8 cellular contexts compared by ENCODE assay signal in the genomic region with DNA sequence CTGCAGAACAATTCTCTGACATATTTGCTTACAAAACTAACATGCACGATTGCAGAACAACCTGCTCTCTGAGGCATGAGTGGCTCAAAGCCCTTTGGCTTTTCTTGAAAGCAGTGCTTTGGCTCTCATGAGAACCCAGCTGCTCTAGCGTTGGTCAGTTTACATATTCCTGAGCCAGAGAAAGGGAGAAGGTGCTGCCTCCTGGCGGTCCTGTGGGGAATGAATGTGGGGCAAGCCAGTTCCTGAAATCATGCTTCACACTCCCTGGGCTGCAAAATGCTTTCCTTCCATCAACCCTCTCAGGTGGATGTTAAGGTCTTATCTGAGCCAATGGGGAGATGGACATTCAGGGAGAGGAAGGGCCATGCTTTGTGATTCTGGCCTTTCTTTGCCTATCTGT.
DNase-seq lines count a peak whose midpoint lies in the region; ATAC-seq and TF ChIP-seq lines count a peak whose summit lies in the region.

No MANE protein-coding gene starts in this region.

- no peak overlapping the region for H3K4me3 ChIP-seq in mammary epithelial cell (replicated peaks in 1 of 3; ENCODE audit: insufficient read depth in 1 of 3, low read depth in 2 of 3, low read length in 3 of 3)

- BruUV-seq in mammary epithelial cell (replicated peaks; lab: Mats Ljungman, UMichigan), result no TSS peak

- CTCF ChIA-PET in GM10248 (lab: Yijun Ruan, JAX) (interaction anchor here (0.8 to 4.2 kb wide), 16 partner anchors 9 to 226 kb away, joined by 3 to 45 read pairs (median 4); no protein-coding TSS in a partner anchor), mammary epithelial cell (lab: Charles Lee; ENCODE audit: low non-redundant PET) (no interaction called here)

- H3K9ac ChIP-seq in mammary epithelial cell (ENCODE audit: insufficient read depth, low read length), result no peak overlapping the region

- peaks cover 2% of the 10 kb centered on the region for H3K9me3 ChIP-seq in mammary epithelial cell (replicated peaks; ENCODE audit: insufficient read depth, low read length)

- H3K79me2 ChIP-seq in mammary epithelial cell (ENCODE audit: insufficient read depth, low read length), result no peaks in the 10 kb centered on the region

- no peaks in the 10 kb centered on the region for H3K36me3 ChIP-seq in mammary epithelial cell (ENCODE audit: insufficient read depth, low read length)

- H3K4me1 ChIP-seq in mammary epithelial cell (ENCODE audit: insufficient read depth, low read length), result no peaks in the 10 kb centered on the region

- in situ Hi-C loops in mammary epithelial cell (cut with MboI; ENCODE audit: low sequenced_read_pairs in 2 of 2), result no loop called here

- WGBS in mammary epithelial cell (ENCODE audit: low coverage, missing lambda C conversion rate), result 41% methylated on average over 3 of the region's 3 CpGs

- no peak overlapping the region for H3K27ac ChIP-seq in mammary epithelial cell (ENCODE audit: insufficient read depth, low read depth, low read length)

- peak; percentile 60 for ATAC-seq in left lobe of liver
- ATAC-seq in GM18520 (IDR thresholded peaks at IDR 0.05; ENCODE audit: unreplicated experiment), result no peak
- no peak for ATAC-seq in GM18498 (IDR thresholded peaks at IDR 0.05; ENCODE audit: unreplicated experiment)

- intact Hi-C loops in mammary epithelial cell (cut with micrococcal nuclease), result loop anchor here (1.0 to 2.0 kb wide), 3 partner anchors 115 to 572 kb away; no protein-coding TSS in a partner anchor

- H4K20me1 ChIP-seq in mammary epithelial cell (ENCODE audit: insufficient read depth, low read length), result no peaks in the 10 kb centered on the region

- dilution Hi-C loops in mammary epithelial cell (cut with HindIII; ENCODE audit: low sequenced_read_pairs), result no loop called here

- H3K4me2 ChIP-seq in mammary epithelial cell (ENCODE audit: insufficient read depth, low read depth, low read length), result no peak overlapping the region

- no peak overlapping the region for H2AFZ ChIP-seq in mammary epithelial cell (ENCODE audit: low read depth, low read length)

- POLR2A ChIA-PET in GM10248 (lab: Yijun Ruan, JAX), result no interaction called here

- H3K27me3 ChIP-seq in mammary epithelial cell (ENCODE audit: insufficient read depth, low read length), result peaks cover 8% of the 10 kb centered on the region

- DNase-seq in GM10248 (ENCODE audit: extremely low spot score) (peak; percentile 73), NCI-H1436 (lab: John Stamatoyannopoulos, UW) (peak; percentile 75), UCSD-AML1 (lab: John Stamatoyannopoulos, UW; ENCODE audit: unreplicated experiment) (peak; percentile 66), mammary epithelial cell (peak; percentile 26), left lobe of liver (ENCODE audit: low spot score) (peak; percentile 45)
- peak; percentile 29 to 46 for DNase-seq in stimulated activated CD4-positive, alpha-beta T cell treated with anti-CD3 and anti-CD28 coated beads, Interleukin-4, amount 100 ng/mL, for 4 hours

- TF ChIP-seq CTCF in GM10248 (IDR thresholded peaks at IDR 0.05; ENCODE audit: control extremely low read depth, extremely low read depth, low read depth, missing control alignments) (peak; percentile 63), mammary epithelial cell (conservative IDR thresholded peaks at IDR 0.05 in 1 of 2, IDR thresholded peaks at IDR 0.05 in 1 of 2; ENCODE audit: extremely low read depth in 1 of 2, insufficient read depth in 1 of 2, low read depth in 1 of 2, low read length in 2 of 2) (peak; percentile 62 to 68)
